Comparison of ENCODE assay signal across 34 cellular contexts in the genomic region with DNA sequence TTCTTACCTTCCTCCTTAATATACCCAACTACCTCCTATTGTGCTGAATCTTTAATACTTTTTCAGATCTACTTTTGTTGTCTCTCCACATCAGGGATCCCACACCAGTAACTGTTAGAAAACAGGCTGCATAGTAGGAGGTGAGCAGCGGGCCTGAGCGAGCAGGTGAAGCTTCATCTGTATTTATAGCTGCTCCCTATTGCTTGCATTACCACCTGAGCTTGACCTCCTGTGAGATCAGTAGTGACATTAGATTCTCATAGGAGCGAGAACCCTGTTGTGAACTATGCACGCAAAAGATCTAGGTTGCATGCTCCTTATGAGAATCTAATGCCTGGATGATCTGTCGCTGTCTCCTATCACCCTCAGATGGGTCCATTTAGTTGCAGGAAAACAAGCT.
"Had no signal": no experiment of that assay in that cellular context is flagged by ENCODE, and none has a peak within 500 bp of the region (broad histone marks: within the 10 kb centered on the region; RNA-seq: fewer than 3 reads in every experiment).

No MANE protein-coding gene starts in this region.

- H3K9ac ChIP-seq: KMS-11 had no signal

- H3K4me2 ChIP-seq: KMS-11 had no signal

- H3K9me3 ChIP-seq: MG63 had no signal

- H3K36me3 ChIP-seq: MG63 had no signal

- H3K4me3 ChIP-seq: MG63 had no signal

- H3K27me3 ChIP-seq: MG63 had no signal

- DNase-seq: Karpas-422, Kasumi-1, MG63, MM.1S, MV-4-11, NCI-H1048, NCI-H1092, NCI-H1092 treated with DMSO at 0.1 percent for 48 hours, NCI-H1105, NCI-H1105 treated with DMSO at 0.1 percent for 48 hours, NCI-H1417, NCI-H1417 treated with DMSO at 0.1 percent for 48 hours, NCI-H1436, NCI-H1436 treated with DMSO at 0.1 percent for 48 hours, NCI-H146, NCI-H1694, NCI-H1694 treated with DMSO at 0.1 percent for 48 hours, NCI-H187, NCI-H187 treated with DMSO at 0.1 percent for 48 hours, NCI-H1930, NCI-H2029, NCI-H2029 treated with DMSO at 0.1 percent for 48 hours, NCI-H2081, NCI-H2081 treated with DMSO at 0.1 percent for 48 hours, NCI-H2107, NCI-H2171, NCI-H2171 treated with DMSO at 0.1 percent for 48 hours, NCI-H2227 treated with DMSO at 0.1 percent for 48 hours, NCI-H226, NCI-H345, NCI-H446, NCI-H446 treated with DMSO at 0.1 percent for 48 hours, NCI-H510A had no signal

- H3K27ac ChIP-seq: KMS-11 had no signal
